Comparison of ENCODE assay signal across 34 cellular contexts in genomic region chr2:238114331-238114841, GRCh38. TPM values are rescaled to one million over a fixed set of nuclear protein-coding genes. Genes with fewer than 3 reads are reported as not detected.
DNase-seq lines count a peak whose midpoint lies in the region; ATAC-seq, FAIRE-seq and TF ChIP-seq lines count a peak whose summit lies in the region.
"Had no signal": no experiment of that assay in that cellular context is flagged by ENCODE, and none has a peak within 500 bp of the region (broad histone marks: within the 10 kb centered on the region; RNA-seq: fewer than 3 reads in every experiment).

No MANE protein-coding gene starts in this region.

- no peak for TF ChIP-seq RAD21 in K562 (CRISPR knock-in tag; conservative IDR thresholded peaks at IDR 0.05 in 1 of 2, IDR thresholded peaks at IDR 0.05 in 1 of 2)

- no peaks in the 10 kb centered on the region for H3K9me2 ChIP-seq in MM.1S (replicated peaks; ENCODE audit: insufficient read depth, low read length)

- H3K4me3 Mint-ChIP-seq in activated naive CD8-positive, alpha-beta T cell treated with anti-CD3 and anti-CD28 coated beads, Interleukin-2, amount 10 ng/mL, durations not matched to agents 7 days and 5 days, result no peak overlapping the region
- no peak overlapping the region for H3K4me3 Mint-ChIP-seq in activated naive CD8-positive, alpha-beta T cell treated with anti-CD3 and anti-CD28 coated beads for 36 hours
- H3K4me3 Mint-ChIP-seq in stimulated activated naive B cell treated with anti-CD40 and anti-IgM and Interleukin-4, amounts not matched to agents 10 μg/mL and 1 μg/mL and 100 μg/mL, for 72 hours, result no peak overlapping the region
- H3K4me3 Mint-ChIP-seq: activated CD4-positive, alpha-beta T cell treated with anti-CD3 and anti-CD28 coated beads, Interleukin-2, amount 10 ng/mL, durations not matched to agents 24 days and 14 days; stimulated activated memory B cell treated with anti-CD40 and anti-IgM and Interleukin-4, amounts not matched to agents 10 μg/mL and 1 μg/mL and 100 μg/mL, for 72 hours; type B pancreatic cell; WTC11 had no signal

- no peaks in the 10 kb centered on the region for H3K4me1 Mint-ChIP-seq in activated naive CD8-positive, alpha-beta T cell treated with anti-CD3 and anti-CD28 coated beads, Interleukin-2, amount 10 ng/mL, durations not matched to agents 7 days and 5 days
- H3K4me1 Mint-ChIP-seq in activated naive CD8-positive, alpha-beta T cell treated with anti-CD3 and anti-CD28 coated beads for 36 hours, result no peaks in the 10 kb centered on the region
- H3K4me1 Mint-ChIP-seq in stimulated activated naive B cell treated with anti-CD40 and anti-IgM and Interleukin-4, amounts not matched to agents 10 μg/mL and 1 μg/mL and 100 μg/mL, for 72 hours, result peaks cover 7 to 19% of the 10 kb centered on the region in 2 donors
- H3K4me1 Mint-ChIP-seq: activated CD4-positive, alpha-beta T cell treated with anti-CD3 and anti-CD28 coated beads, Interleukin-2, amount 10 ng/mL, durations not matched to agents 24 days and 14 days had no signal

- no peaks in the 10 kb centered on the region for H3F3A ChIP-seq in MM.1S (ENCODE audit: insufficient read depth, low read length)

- H3K4me3 ChIP-seq in K562, result no peak overlapping the region
- no peak overlapping the region for H3K4me3 ChIP-seq in right lobe of liver
- H3K4me3 ChIP-seq in MM.1S (ENCODE audit: low read length), result no peak overlapping the region
- H3K4me3 ChIP-seq: body of pancreas, esophagus squamous epithelium, HAP-1, psoas muscle had no signal

- peaks cover 7% of the 10 kb centered on the region for H3K9me3 Mint-ChIP-seq in activated naive CD8-positive, alpha-beta T cell treated with anti-CD3 and anti-CD28 coated beads, Interleukin-2, amount 10 ng/mL, durations not matched to agents 7 days and 5 days
- H3K9me3 Mint-ChIP-seq in activated naive CD8-positive, alpha-beta T cell treated with anti-CD3 and anti-CD28 coated beads for 36 hours, result peaks cover 10% of the 10 kb centered on the region
- peaks cover 7 to 10% of the 10 kb centered on the region in 2 donors for H3K9me3 Mint-ChIP-seq in stimulated activated naive B cell treated with anti-CD40 and anti-IgM and Interleukin-4, amounts not matched to agents 10 μg/mL and 1 μg/mL and 100 μg/mL, for 72 hours
- H3K9me3 Mint-ChIP-seq: activated CD4-positive, alpha-beta T cell treated with anti-CD3 and anti-CD28 coated beads, Interleukin-2, amount 10 ng/mL, durations not matched to agents 24 days and 14 days; type B pancreatic cell had no signal

- H3K9me1 ChIP-seq in K562 (ENCODE audit: control insufficient read depth, insufficient read depth, low read length), result no peaks in the 10 kb centered on the region

- H3K27ac ChIP-seq in K562 (ENCODE audit: extremely low read depth, low read depth, low read length), result no peak overlapping the region
- no peak overlapping the region for H3K27ac ChIP-seq in right lobe of liver
- H3K27ac ChIP-seq in MM.1S (ENCODE audit: low read length), result no peak overlapping the region
- H3K27ac ChIP-seq: esophagus squamous epithelium, psoas muscle had no signal

- CTCF ChIA-PET in K562 (lab: Yijun Ruan, JAX; ENCODE audit: low intra/inter-chr PET ratio), result no interaction called here

- no peak for ATAC-seq in activated naive CD8-positive, alpha-beta T cell treated with anti-CD3 and anti-CD28 coated beads, Interleukin-2, amount 10 ng/mL, durations not matched to agents 7 days and 5 days (ENCODE audit: low read depth)
- ATAC-seq in K562 (peak; percentile 92), right lobe of liver (no peak)
- ATAC-seq in stimulated activated naive B cell treated with anti-CD40 and anti-IgM and Interleukin-4, amounts not matched to agents 10 μg/mL and 1 μg/mL and 100 μg/mL, for 72 hours (replicated peaks), result no peak
- ATAC-seq: left colon; psoas muscle; stimulated activated memory B cell treated with anti-CD40 and anti-IgM and Interleukin-4, amounts not matched to agents 10 μg/mL and 1 μg/mL and 100 μg/mL, for 72 hours had no signal

- no peak overlapping the region for H3K27ac Mint-ChIP-seq in activated naive CD8-positive, alpha-beta T cell treated with anti-CD3 and anti-CD28 coated beads, Interleukin-2, amount 10 ng/mL, durations not matched to agents 7 days and 5 days
- no peak overlapping the region for H3K27ac Mint-ChIP-seq in activated naive CD8-positive, alpha-beta T cell treated with anti-CD3 and anti-CD28 coated beads for 36 hours
- peak overlapping the region; percentile 56 for H3K27ac Mint-ChIP-seq in stimulated activated naive B cell treated with anti-CD40 and anti-IgM and Interleukin-4, amounts not matched to agents 10 μg/mL and 1 μg/mL and 100 μg/mL, for 72 hours
- H3K27ac Mint-ChIP-seq: activated CD4-positive, alpha-beta T cell treated with anti-CD3 and anti-CD28 coated beads, Interleukin-2, amount 10 ng/mL, durations not matched to agents 24 days and 14 days; stimulated activated memory B cell treated with anti-CD40 and anti-IgM and Interleukin-4, amounts not matched to agents 10 μg/mL and 1 μg/mL and 100 μg/mL, for 72 hours; type B pancreatic cell; WTC11 had no signal

- peaks cover 9% of the 10 kb centered on the region for H3K27me3 Mint-ChIP-seq in activated naive CD8-positive, alpha-beta T cell treated with anti-CD3 and anti-CD28 coated beads, Interleukin-2, amount 10 ng/mL, durations not matched to agents 7 days and 5 days
- no peaks in the 10 kb centered on the region for H3K27me3 Mint-ChIP-seq in activated naive CD8-positive, alpha-beta T cell treated with anti-CD3 and anti-CD28 coated beads for 36 hours
- H3K27me3 Mint-ChIP-seq in stimulated activated naive B cell treated with anti-CD40 and anti-IgM and Interleukin-4, amounts not matched to agents 10 μg/mL and 1 μg/mL and 100 μg/mL, for 72 hours, result peaks cover 24 to 25% of the 10 kb centered on the region in 2 donors
- H3K27me3 Mint-ChIP-seq: stimulated activated memory B cell treated with anti-CD40 and anti-IgM and Interleukin-4, amounts not matched to agents 10 μg/mL and 1 μg/mL and 100 μg/mL, for 72 hours had no signal

- peaks cover 1% of the 10 kb centered on the region for H3K36me3 Mint-ChIP-seq in activated naive CD8-positive, alpha-beta T cell treated with anti-CD3 and anti-CD28 coated beads, Interleukin-2, amount 10 ng/mL, durations not matched to agents 7 days and 5 days
- H3K36me3 Mint-ChIP-seq in activated naive CD8-positive, alpha-beta T cell treated with anti-CD3 and anti-CD28 coated beads for 36 hours, result peaks cover 3% of the 10 kb centered on the region
- H3K36me3 Mint-ChIP-seq in stimulated activated naive B cell treated with anti-CD40 and anti-IgM and Interleukin-4, amounts not matched to agents 10 μg/mL and 1 μg/mL and 100 μg/mL, for 72 hours, result peaks cover 24 to 35% of the 10 kb centered on the region in 2 donors
- H3K36me3 Mint-ChIP-seq: type B pancreatic cell had no signal

- no peaks in the 10 kb centered on the region for H3K36me3 ChIP-seq in K562 (ENCODE audit: control insufficient read depth, insufficient read depth, low read length)
- H3K36me3 ChIP-seq in right lobe of liver, result no peaks in the 10 kb centered on the region
- no peaks in the 10 kb centered on the region for H3K36me3 ChIP-seq in MM.1S (replicated peaks; ENCODE audit: insufficient read depth, low read length)
- H3K36me3 ChIP-seq: esophagus squamous epithelium, HAP-1 had no signal

- DNase-seq in activated naive CD8-positive, alpha-beta T cell treated with anti-CD3 and anti-CD28 coated beads, Interleukin-2, amount 10 ng/mL, durations not matched to agents 7 days and 5 days, result peak; percentile 16
- DNase-seq in activated naive CD8-positive, alpha-beta T cell treated with anti-CD3 and anti-CD28 coated beads for 36 hours, result no peak
- DNase-seq in K562 (ENCODE audit: extremely low read depth in 1 of 4, low spot score in 3 of 4) (peak in 2 of 4 experiments; percentile 54 to 61), right lobe of liver (peak in 2 of 3 donors; percentile 12 to 27), HK-2 (ENCODE audit: unreplicated experiment) (no peak), MM.1S (no peak)
- no peak for DNase-seq in stimulated activated naive B cell treated with anti-CD40 and anti-IgM and Interleukin-4, amounts not matched to agents 10 μg/mL and 1 μg/mL and 100 μg/mL, for 72 hours
- no peak for DNase-seq in effector CD4-positive, alpha-beta T cell
- DNase-seq: activated CD4-positive, alpha-beta T cell treated with anti-CD3 and anti-CD28 coated beads, Interleukin-2, amount 10 ng/mL, durations not matched to agents 24 days and 14 days; activated gamma-delta T cell treated with Interleukin-2 at 50 U/mL for 16 hours; Calu3; DMS79; esophagus squamous epithelium; foreskin melanocyte; Karpas-422; left colon; NCI-H1436; NCI-H2081 treated with DMSO at 0.1 percent for 48 hours; NCI-H2227 treated with DMSO at 0.1 percent for 48 hours; NCI-H526 treated with DMSO at 0.1 percent for 48 hours; NK-92 treated with Interleukin-12 subunit alpha and Interleukin-12 subunit beta, amount 100 ng/mL, for 24 hours; nucleus accumbens; SHP77 treated with DMSO at 0.1 percent for 48 hours had no signal

- H3K9me3 ChIP-seq in K562 (replicated peaks; ENCODE audit: control insufficient read depth, insufficient read depth, low read depth, low read length), result no peaks in the 10 kb centered on the region
- no peaks in the 10 kb centered on the region for H3K9me3 ChIP-seq in right lobe of liver
- H3K9me3 ChIP-seq in MM.1S (replicated peaks; ENCODE audit: insufficient read depth, low read length), result no peaks in the 10 kb centered on the region
- H3K9me3 ChIP-seq: body of pancreas, HAP-1 had no signal

- H3K79me2 ChIP-seq in K562 (ENCODE audit: control insufficient read depth, insufficient read depth, low read length) (no peaks in the 10 kb centered on the region), MM.1S (ENCODE audit: low read length) (no peaks in the 10 kb centered on the region)

- H3K4me2 ChIP-seq in K562 (ENCODE audit: insufficient read depth, low read length) (peak overlapping the region; percentile 32; the same call in 1 of the 2 replicates), MM.1S (ENCODE audit: low read depth, low read length) (no peak overlapping the region)

- POLR2A ChIA-PET in activated naive CD8-positive, alpha-beta T cell treated with anti-CD3 and anti-CD28 coated beads, Interleukin-2, amount 10 ng/mL, durations not matched to agents 7 days and 5 days (lab: Charles Lee), result no interaction called here
- POLR2A ChIA-PET in K562 (lab: Yijun Ruan, JAX), result interaction anchor here (0.8 kb wide), 1 partner anchor 11 kb away, joined by 3 read pairs; no protein-coding TSS in a partner anchor

- H3K9ac ChIP-seq in K562 (ENCODE audit: insufficient read depth in 1 of 2, low read depth in 2 of 2, low read length in 2 of 2) (peak overlapping the region in 1 of 2 experiments; percentile 74; a peak in 2 of 4 replicates), MM.1S (ENCODE audit: low read length) (no peak overlapping the region)

- no peaks in the 10 kb centered on the region for H4K20me1 ChIP-seq in K562 (replicated peaks; ENCODE audit: control insufficient read depth, insufficient read depth, low read length)
- no peaks in the 10 kb centered on the region for H4K20me1 ChIP-seq in MM.1S (ENCODE audit: insufficient read depth, low read length)

- H3K4me1 ChIP-seq in K562 (replicated peaks in 1 of 2; ENCODE audit: control insufficient read depth in 2 of 2, insufficient read depth in 2 of 2, low read length in 2 of 2), result peaks cover 4 to 22% of the 10 kb centered on the region in 2 experiments; a peak in 4 of 5 replicates
- no peaks in the 10 kb centered on the region for H3K4me1 ChIP-seq in right lobe of liver
- no peaks in the 10 kb centered on the region for H3K4me1 ChIP-seq in MM.1S (ENCODE audit: low read length)
- H3K4me1 ChIP-seq: esophagus squamous epithelium, HAP-1, psoas muscle had no signal

- peak; percentile 6 for FAIRE-seq in K562 (lab: Jason Lieb, UNC)
- FAIRE-seq: G401.6 had no signal

- in situ Hi-C loops in K562 (cut with MboI), result no loop called here

- TF ChIP-seq EP300 in K562 (IDR thresholded peaks at IDR 0.05; ENCODE audit: low read length), result no peak

- no TSS peak for BruUV-seq in K562 (replicated peaks; lab: Mats Ljungman, UMichigan)

- 53% methylated on average over 7 of the region's 16 CpGs for WGBS in K562 (ENCODE audit: insufficient coverage, low coverage, missing lambda C conversion rate)
- 80% methylated on average over 15 of the region's 16 CpGs for WGBS in right lobe of liver (ENCODE audit: insufficient coverage, low coverage, low lambda C conversion rate, missing lambda C conversion rate)

- intact Hi-C loops in K562 (cut with micrococcal nuclease) (no loop called here), right lobe of liver (cut with DNase I) (no loop called here)

- H2AFZ ChIP-seq in K562 (ENCODE audit: low read depth, low read length), result peak overlapping the region; percentile 85
- H2AFZ ChIP-seq in MM.1S (ENCODE audit: low read length), result no peak overlapping the region

- H3K27me3 ChIP-seq in K562 (ENCODE audit: control insufficient read depth in 2 of 2, insufficient read depth in 2 of 2, low read length in 2 of 2) (no peaks in the 10 kb centered on the region; a peak in 3 of 5 replicates), right lobe of liver (no peaks in the 10 kb centered on the region), MM.1S (replicated peaks; ENCODE audit: insufficient read depth, low read length) (no peaks in the 10 kb centered on the region)
- H3K27me3 ChIP-seq: body of pancreas had no signal

- TF ChIP-seq POLR2A in K562 (conservative IDR thresholded peaks at IDR 0.05), result no peak
- no peak for TF ChIP-seq POLR2A in right lobe of liver (IDR thresholded peaks at IDR 0.05)

- TF ChIP-seq CTCF in K562 (IDR thresholded peaks at IDR 0.05 in 2 of 3, conservative IDR thresholded peaks at IDR 0.05 in 1 of 3; ENCODE audit: insufficient read depth in 2 of 3, low read depth in 1 of 3, low read length in 3 of 3) (no peak), right lobe of liver (IDR thresholded peaks at IDR 0.05) (no peak), MM.1S (IDR thresholded peaks at IDR 0.05; ENCODE audit: low read length) (no peak)

RNA-seq across cellular contexts. Expression of gene ESPNL, which starts 14.2 kb away (rescaled TPM):
- under 1 TPM; 0.09 to 0.11 TPM for total RNA-seq in activated naive CD8-positive, alpha-beta T cell treated with anti-CD3 and anti-CD28 coated beads, Interleukin-2, amount 10 ng/mL, durations not matched to agents 7 days and 5 days
- total RNA-seq in activated naive CD8-positive, alpha-beta T cell treated with anti-CD3 and anti-CD28 coated beads for 36 hours, result not detected
- total RNA-seq in K562 (2011; cell fraction: chromatin; rRNA removed; ENCODE audit: low replicate concordance), result 0.30 TPM in 1 of 2 replicates, not detected in the other
- 0.26 and 0.33 TPM in 2 replicates for total RNA-seq in K562 (2011; cell fraction: nucleolus; rRNA removed)
- 0.07 TPM in 1 of 2 replicates, not detected in the other for total RNA-seq in K562 (2011; cell fraction: nucleoplasm; rRNA removed)
- total RNA-seq in K562 (2014; rRNA removed), result 0.04 and 0.09 TPM in 2 replicates
- not detected in 2 replicates for total RNA-seq in K562 (2014; rRNA removed; fragmentation: Illumina TruSeq; extraction: Trizol)
- total RNA-seq in K562 (2015; rRNA removed; fragmentation: Illumina TruSeq; extraction: Trizol), result 0.04 TPM in 2 replicates
- total RNA-seq in K562 (2021), result 0.04 and 0.09 TPM in 2 replicates
- 0.04 and 0.07 TPM in 2 replicates for polyA plus RNA-seq in K562 (2011; rRNA removed)
- polyA plus RNA-seq in K562 (2011; cell fraction: cytosol; rRNA removed), result 0.13 and 0.30 TPM in 2 replicates
- 0.28 and 0.55 TPM in 2 replicates for polyA plus RNA-seq in K562 (2011; cell fraction: nucleus; rRNA removed)
- polyA plus RNA-seq in K562 (2012), result 0.06 and 0.10 TPM in 2 replicates
- 0.03 and 0.08 TPM in 2 replicates for polyA plus RNA-seq in K562 (2014; fragmentation: Illumina TruSeq; extraction: Trizol)
- polyA plus RNA-seq in K562 (2014; fragmentation: Nextera tagmentation; extraction: Ambion mirVana), result not detected
- 0.05 TPM in 1 of 2 replicates, not detected in the other for polyA plus RNA-seq in K562 (2014; rRNA removed)
- not detected in 2 replicates for polyA minus RNA-seq in K562 (2011; rRNA and poly(A)+ RNA removed)
- polyA minus RNA-seq in K562 (2011; cell fraction: cytosol; rRNA and poly(A)+ RNA removed), result not detected in 2 replicates
- polyA minus RNA-seq in K562 (2011; cell fraction: nucleus; rRNA and poly(A)+ RNA removed), result 0.44 and 0.94 TPM in 2 replicates
- 1 to 10 TPM in 1 of 6 experiments, under 1 TPM in 5; 0.11 to 1.1 (median 0.50) TPM for total RNA-seq in right lobe of liver
- total RNA-seq: A172, body of pancreas, dermis microvascular lymphatic vessel endothelial cell had no signal

RNA-seq across cellular contexts. Expression of gene KLHL30, which starts 24.1 kb away (rescaled TPM):
- total RNA-seq in activated naive CD8-positive, alpha-beta T cell treated with anti-CD3 and anti-CD28 coated beads, Interleukin-2, amount 10 ng/mL, durations not matched to agents 7 days and 5 days, result not detected
- not detected for total RNA-seq in activated naive CD8-positive, alpha-beta T cell treated with anti-CD3 and anti-CD28 coated beads for 36 hours
- total RNA-seq in K562 (2011; cell fraction: chromatin; rRNA removed; ENCODE audit: low replicate concordance), result 0.21 TPM in 1 of 2 replicates, not detected in the other
- 0.53 and 0.67 TPM in 2 replicates for total RNA-seq in K562 (2011; cell fraction: nucleolus; rRNA removed)
- total RNA-seq in K562 (2011; cell fraction: nucleoplasm; rRNA removed), result 0.07 TPM in 1 of 2 replicates, not detected in the other
- total RNA-seq in K562 (2014; rRNA removed) (not detected in 2 replicates), K562 (2014; rRNA removed; fragmentation: Illumina TruSeq; extraction: Trizol) (not detected in 2 replicates), K562 (2015; rRNA removed; fragmentation: Illumina TruSeq; extraction: Trizol) (not detected in 2 replicates), K562 (2021) (0.04 TPM in 1 of 2 replicates, not detected in the other), right lobe of liver (under 1 TPM in 4 of 6 experiments, not detected in 2; 0.04 to 0.19 (median 0.11) TPM)
- polyA plus RNA-seq in K562 (2011; rRNA removed) (0.03 TPM in 1 of 2 replicates, not detected in the other), K562 (2014; fragmentation: Illumina TruSeq; extraction: Trizol) (not detected in 2 replicates), K562 (2014; fragmentation: Nextera tagmentation; extraction: Ambion mirVana) (not detected), K562 (2014; rRNA removed) (not detected in 2 replicates)
- polyA plus RNA-seq in K562 (2011; cell fraction: cytosol; rRNA removed), result 0.09 TPM in 1 of 2 replicates, not detected in the other
- polyA plus RNA-seq in K562 (2011; cell fraction: nucleus; rRNA removed), result 0.07 and 0.09 TPM in 2 replicates
- polyA plus RNA-seq in K562 (2012), result 0.03 and 0.06 TPM in 2 replicates
- not detected in 2 replicates for polyA minus RNA-seq in K562 (2011; rRNA and poly(A)+ RNA removed)
- polyA minus RNA-seq in K562 (2011; cell fraction: cytosol; rRNA and poly(A)+ RNA removed), result not detected in 2 replicates
- 0.11 and 0.13 TPM in 2 replicates for polyA minus RNA-seq in K562 (2011; cell fraction: nucleus; rRNA and poly(A)+ RNA removed)
- total RNA-seq: activated CD4-positive, alpha-beta T cell treated with anti-CD3 and anti-CD28 coated beads, Interleukin-2, amount 10 ng/mL, durations not matched to agents 24 days and 14 days; activated CD8-positive, alpha-beta memory T cell treated with anti-CD3 and anti-CD28 coated beads for 36 hours; dermis microvascular lymphatic vessel endothelial cell; T-helper 2 cell treated with Interferon-gamma antibody and Interleukin-4, amounts not matched to agents 100 ng/mL and 5 ng/mL, for 36 hours; WTC11 had no signal

RNA-seq across cellular contexts. Expression of gene ERFE, which starts 44.4 kb away (rescaled TPM):
- under 1 TPM in 1 of 2 experiments, not detected in 1; 0.42 TPM for total RNA-seq in activated naive CD8-positive, alpha-beta T cell treated with anti-CD3 and anti-CD28 coated beads, Interleukin-2, amount 10 ng/mL, durations not matched to agents 7 days and 5 days
- under 1 TPM; 0.27 to 0.34 TPM for total RNA-seq in activated naive CD8-positive, alpha-beta T cell treated with anti-CD3 and anti-CD28 coated beads for 36 hours
- total RNA-seq in K562 (2011; cell fraction: chromatin; rRNA removed; ENCODE audit: low replicate concordance), result 6.9 and 19.3 TPM in 2 replicates
- total RNA-seq in K562 (2011; cell fraction: nucleolus; rRNA removed), result 14.7 and 17.0 TPM in 2 replicates
- 9.9 and 10.2 TPM in 2 replicates for total RNA-seq in K562 (2011; cell fraction: nucleoplasm; rRNA removed)
- total RNA-seq in K562 (2014; rRNA removed), result 4.1 and 5.8 TPM in 2 replicates
- 2.5 and 3.7 TPM in 2 replicates for total RNA-seq in K562 (2014; rRNA removed; fragmentation: Illumina TruSeq; extraction: Trizol)
- 1.0 and 1.1 TPM in 2 replicates for total RNA-seq in K562 (2015; rRNA removed; fragmentation: Illumina TruSeq; extraction: Trizol)
- 6.5 and 6.7 TPM in 2 replicates for total RNA-seq in K562 (2021)
- polyA plus RNA-seq in K562 (2011; rRNA removed), result 2.5 and 3.1 TPM in 2 replicates
- 2.4 and 5.0 TPM in 2 replicates for polyA plus RNA-seq in K562 (2011; cell fraction: cytosol; rRNA removed)
- polyA plus RNA-seq in K562 (2011; cell fraction: nucleus; rRNA removed), result 7.7 and 15.1 TPM in 2 replicates
- polyA plus RNA-seq in K562 (2012), result 2.7 and 20.8 TPM in 2 replicates
- 5.2 and 5.4 TPM in 2 replicates for polyA plus RNA-seq in K562 (2014; fragmentation: Illumina TruSeq; extraction: Trizol)
- polyA plus RNA-seq in K562 (2014; fragmentation: Nextera tagmentation; extraction: Ambion mirVana), result 1 to 10 TPM in 1 of 2 experiments, under 1 TPM in 1; 0.55 to 1.1 TPM
- polyA plus RNA-seq in K562 (2014; rRNA removed), result 7.1 and 8.2 TPM in 2 replicates
- polyA minus RNA-seq in K562 (2011; rRNA and poly(A)+ RNA removed), result 0.18 and 0.35 TPM in 2 replicates
- polyA minus RNA-seq in K562 (2011; cell fraction: cytosol; rRNA and poly(A)+ RNA removed), result 1.0 TPM in 1 of 2 replicates, not detected in the other
- 1.9 and 3.0 TPM in 2 replicates for polyA minus RNA-seq in K562 (2011; cell fraction: nucleus; rRNA and poly(A)+ RNA removed)
- total RNA-seq in right lobe of liver, result 1 to 10 TPM in 1 of 6 experiments, under 1 TPM in 2, not detected in 3; 0.27 to 1.4 (median 0.31) TPM

RNA-seq across cellular contexts. Expression of gene SCLY, which starts 53.6 kb away (rescaled TPM):
- total RNA-seq in activated naive CD8-positive, alpha-beta T cell treated with anti-CD3 and anti-CD28 coated beads, Interleukin-2, amount 10 ng/mL, durations not matched to agents 7 days and 5 days, result 10 to 100 TPM; 27.8 to 30.6 TPM
- total RNA-seq in activated naive CD8-positive, alpha-beta T cell treated with anti-CD3 and anti-CD28 coated beads for 36 hours, result 10 to 100 TPM; 71.6 to 72.9 TPM
- 81.0 and 87.4 TPM in 2 replicates for total RNA-seq in K562 (2011; cell fraction: chromatin; rRNA removed; ENCODE audit: low replicate concordance)
- 56.5 and 64.7 TPM in 2 replicates for total RNA-seq in K562 (2011; cell fraction: nucleolus; rRNA removed)
- total RNA-seq in K562 (2011; cell fraction: nucleoplasm; rRNA removed), result 82.6 and 125 TPM in 2 replicates
- total RNA-seq in K562 (2014; rRNA removed) (22.3 and 32.0 TPM in 2 replicates), K562 (2014; rRNA removed; fragmentation: Illumina TruSeq; extraction: Trizol) (18.7 and 21.1 TPM in 2 replicates), K562 (2015; rRNA removed; fragmentation: Illumina TruSeq; extraction: Trizol) (18.6 TPM in 2 replicates), K562 (2021) (32.2 and 38.2 TPM in 2 replicates), right lobe of liver (10 to 100 TPM; 24.4 to 54.2 (median 35.9) TPM)
- polyA plus RNA-seq in K562 (2011; rRNA removed) (15.6 and 17.1 TPM in 2 replicates), K562 (2014; fragmentation: Illumina TruSeq; extraction: Trizol) (20.8 and 26.7 TPM in 2 replicates), K562 (2014; fragmentation: Nextera tagmentation; extraction: Ambion mirVana) (1 to 10 TPM; 2.6 to 4.1 TPM), K562 (2014; rRNA removed) (23.9 and 27.4 TPM in 2 replicates)
- 14.7 and 24.8 TPM in 2 replicates for polyA plus RNA-seq in K562 (2011; cell fraction: cytosol; rRNA removed)
- polyA plus RNA-seq in K562 (2011; cell fraction: nucleus; rRNA removed), result 41.4 and 66.7 TPM in 2 replicates
- polyA plus RNA-seq in K562 (2012), result 22.6 and 23.3 TPM in 2 replicates
- 15.6 and 16.8 TPM in 2 replicates for polyA minus RNA-seq in K562 (2011; rRNA and poly(A)+ RNA removed)
- polyA minus RNA-seq in K562 (2011; cell fraction: cytosol; rRNA and poly(A)+ RNA removed), result 15.5 and 16.5 TPM in 2 replicates
- polyA minus RNA-seq in K562 (2011; cell fraction: nucleus; rRNA and poly(A)+ RNA removed), result 26.5 and 33.8 TPM in 2 replicates

Comparison
In these comparisons a context has a peak if more than half of its experiments do, and no peak if none do; other contexts are left out.
1. DNase-seq: peak in activated naive CD8-positive, alpha-beta T cell treated with anti-CD3 and anti-CD28 coated beads, Interleukin-2, amount 10 ng/mL, durations not matched to agents 7 days and 5 days (single experiment) and right lobe of liver (2 of 3); none in activated naive CD8-positive, alpha-beta T cell treated with anti-CD3 and anti-CD28 coated beads for 36 hours (single experiment), stimulated activated naive B cell treated with anti-CD40 and anti-IgM and Interleukin-4, amounts not matched to agents 10 μg/mL and 1 μg/mL and 100 μg/mL, for 72 hours (single experiment), effector CD4-positive, alpha-beta T cell (single experiment), HK-2 (single experiment) and MM.1S (single experiment).